In genomic region chr18:48390641-48391040, GRCh38 we compare ENCODE assay signal across 18 cellular contexts.
"Had no signal": no experiment of that assay in that cellular context is flagged by ENCODE, and none has a peak within 500 bp of the region (broad histone marks: within the 10 kb centered on the region; RNA-seq: fewer than 3 reads in every experiment).

No MANE protein-coding gene starts in this region.

- FAIRE-seq: RCC 7860 had no signal

- DNase-seq: KBM-7, MV-4-11, NCI-H1048, NCI-H1105, NCI-H1436, NCI-H187 treated with DMSO at 0.1 percent for 48 hours, NCI-H2029 treated with DMSO at 0.1 percent for 48 hours, NCI-H2107, NCI-H2227 treated with DMSO at 0.1 percent for 48 hours, NCI-H524, NCI-H526 treated with DMSO at 0.1 percent for 48 hours, NCI-H774, Right ventricle myocardium superior, RPMI8226, SIG-M5 had no signal

- H3K27ac ChIP-seq: SJSA1, SK-N-MC had no signal

- H3K9me3 ChIP-seq: SJSA1 had no signal

- H3K4me3 ChIP-seq: SJSA1, SK-N-MC had no signal

- H3K36me3 ChIP-seq: SJSA1 had no signal
